Comparison of ENCODE assay signal across 33 cellular contexts in genomic region chr4:110675406-110675805, GRCh38. TPM values are rescaled to one million over a fixed set of nuclear protein-coding genes. Genes with fewer than 3 reads are reported as not detected.
"Had no signal": no experiment of that assay in that cellular context is flagged by ENCODE, and none has a peak within 500 bp of the region (broad histone marks: within the 10 kb centered on the region; RNA-seq: fewer than 3 reads in every experiment).

No MANE protein-coding gene starts in this region.

- H2AFZ ChIP-seq: parathyroid adenoma had no signal

- H3K27me3 ChIP-seq: neural progenitor cell, ovary, right lobe of liver, sigmoid colon, thyroid gland, tibial nerve, upper lobe of right lung, uterus had no signal

- H3K9me3 ChIP-seq: ovary, psoas muscle, right lobe of liver, sigmoid colon, spleen, stomach, thoracic aorta, thyroid gland, tibial nerve, upper lobe of right lung, uterus had no signal

- H3K4me1 Mint-ChIP-seq: naive thymus-derived CD4-positive, alpha-beta T cell; natural killer cell; neural progenitor cell; stimulated activated naive B cell treated with anti-CD40 and anti-IgM and Interleukin-4, amounts not matched to agents 10 μg/mL and 1 μg/mL and 100 μg/mL, for 72 hours had no signal

- H3K9me3 Mint-ChIP-seq: nephron; neural progenitor cell; stimulated activated naive B cell treated with anti-CD40 and anti-IgM and Interleukin-4, amounts not matched to agents 10 μg/mL and 1 μg/mL and 100 μg/mL, for 72 hours; stimulated activated naive CD8-positive, alpha-beta T cell treated with anti-CD3 and anti-CD28 coated beads, Interleukin-15, Interleukin-2, amounts not matched to agents 100 ng/mL and 50 ng/mL, for 24 hours had no signal

- H3K4me1 ChIP-seq: neural progenitor cell, parathyroid adenoma, psoas muscle, right lobe of liver, sigmoid colon, spleen, stomach, thyroid gland, tibial nerve, upper lobe of right lung, uterus had no signal

- H3K36me3 Mint-ChIP-seq: naive thymus-derived CD4-positive, alpha-beta T cell; natural killer cell; neural progenitor cell; stimulated activated naive B cell treated with anti-CD40 and anti-IgM and Interleukin-4, amounts not matched to agents 10 μg/mL and 1 μg/mL and 100 μg/mL, for 72 hours had no signal

- H3K27ac Mint-ChIP-seq: naive thymus-derived CD4-positive, alpha-beta T cell; natural killer cell; nephron; neural progenitor cell; progenitor cell of endocrine pancreas; stimulated activated naive B cell treated with anti-CD40 and anti-IgM and Interleukin-4, amounts not matched to agents 10 μg/mL and 1 μg/mL and 100 μg/mL, for 72 hours; stimulated activated naive CD8-positive, alpha-beta T cell treated with anti-CD3 and anti-CD28 coated beads, Interleukin-15, Interleukin-2, amounts not matched to agents 100 ng/mL and 50 ng/mL, for 24 hours had no signal

- H3K79me2 ChIP-seq: parathyroid adenoma had no signal

- DNase-seq: naive thymus-derived CD4-positive, alpha-beta T cell; natural killer cell; occipital lobe; ovary; posterior cingulate gyrus; psoas muscle; right cardiac atrium; right lobe of liver; sigmoid colon; spleen; stimulated activated CD4-positive, alpha-beta T cell treated with anti-CD3 and anti-CD28 coated beads, Interleukin-12 subunit alpha, Interleukin-12 subunit beta, amount 100 ng/mL, for 4 hours; stimulated activated CD4-positive, alpha-beta T cell treated with anti-CD3 and anti-CD28 coated beads, Interleukin-1b, Interleukin-23, amount 100 ng/mL, for 48 hours; stimulated activated CD4-positive, alpha-beta T cell treated with anti-CD3 and anti-CD28 coated beads, Interleukin-4, amount 100 ng/mL, for 1 hour; stimulated activated CD4-positive, alpha-beta T cell treated with anti-CD3 and anti-CD28 coated beads, Interleukin-4, amount 100 ng/mL, for 4 hours; stimulated activated CD8-positive, alpha-beta memory T cell treated with anti-CD3 and anti-CD28 coated beads, Interleukin-4, amount 100 ng/mL, for 48 hours; stimulated activated naive B cell treated with anti-CD40 and anti-IgM and Interleukin-4, amounts not matched to agents 10 μg/mL and 1 μg/mL and 100 μg/mL, for 72 hours; stimulated activated naive CD4-positive, alpha-beta T cell treated with Interleukin-2 at 50 U/mL for 16 hours; stomach; thyroid gland; trophoblast cell; upper lobe of right lung; uterus had no signal

- H3K4me3 Mint-ChIP-seq: naive thymus-derived CD4-positive, alpha-beta T cell; natural killer cell; nephron; neural progenitor cell; stimulated activated naive B cell treated with anti-CD40 and anti-IgM and Interleukin-4, amounts not matched to agents 10 μg/mL and 1 μg/mL and 100 μg/mL, for 72 hours; stimulated activated naive CD8-positive, alpha-beta T cell treated with anti-CD3 and anti-CD28 coated beads, Interleukin-15, Interleukin-2, amounts not matched to agents 100 ng/mL and 50 ng/mL, for 24 hours had no signal

- H3K4me3 ChIP-seq: neural progenitor cell, ovary, psoas muscle, right lobe of liver, sigmoid colon, skin epidermis, smooth muscle cell, spleen, stomach, thoracic aorta, thyroid gland, tibial nerve, upper lobe of right lung, uterus had no signal

- H3K4me2 ChIP-seq: neural progenitor cell, smooth muscle cell had no signal

- H3K27ac ChIP-seq: neural progenitor cell, ovary, parathyroid adenoma, psoas muscle, right lobe of liver, sigmoid colon, skin epidermis, spleen, stomach, thoracic aorta, thyroid gland, tibial nerve, upper lobe of right lung, uterus had no signal

- H3K36me3 ChIP-seq: neural progenitor cell, ovary, right lobe of liver, sigmoid colon, spleen, stomach, thoracic aorta, thyroid gland, tibial nerve, upper lobe of right lung, uterus had no signal

- H3K9ac ChIP-seq: neural progenitor cell, parathyroid adenoma had no signal

RNA-seq across cellular contexts. Expression of gene PITX2, which starts 52.5 kb away (rescaled TPM):
- total RNA-seq: naive thymus-derived CD4-positive, alpha-beta T cell; natural killer cell; occipital lobe; right lobe of liver; spleen; temporal lobe; thoracic aorta; thyroid gland; tibial nerve; upper lobe of right lung had no signal
- polyA plus RNA-seq: naive thymus-derived CD4-positive, alpha-beta T cell; neural cell; ovary had no signal
